Comparison of ENCODE assay signal across 17 cellular contexts in genomic region chr15:71801935-71802655, GRCh38. TPM values are rescaled to one million over a fixed set of nuclear protein-coding genes. Genes with fewer than 3 reads are reported as not detected.
"Had no signal": no experiment of that assay in that cellular context is flagged by ENCODE, and none has a peak within 500 bp of the region (broad histone marks: within the 10 kb centered on the region; RNA-seq: fewer than 3 reads in every experiment).

No MANE protein-coding gene starts in this region.

- H3K27me3 Mint-ChIP-seq: activated CD4-positive, alpha-beta T cell treated with anti-CD3 and anti-CD28 coated beads, Interleukin-2, amount 10 ng/mL, durations not matched to agents 24 days and 14 days had no signal

- H3K27ac ChIP-seq: breast epithelium, SJSA1 had no signal

- H3K36me3 ChIP-seq: breast epithelium, SJSA1 had no signal

- H3K9me3 ChIP-seq: breast epithelium, SJSA1 had no signal

- H3K36me3 Mint-ChIP-seq: activated CD8-positive, alpha-beta memory T cell treated with anti-CD3 and anti-CD28 coated beads, Interleukin-2, amount 10 ng/mL, durations not matched to agents 7 days and 5 days; activated naive CD4-positive, alpha-beta T cell treated with anti-CD3 and anti-CD28 coated beads, Interleukin-2, amount 50 U/mL, for 24 hours had no signal

- H3K27me3 ChIP-seq: breast epithelium, SJSA1 had no signal

- DNase-seq: activated B cell treated with CpG ODN at 0.5 μM for 24 hours; activated CD4-positive, alpha-beta T cell treated with anti-CD3 and anti-CD28 coated beads for 1 hour; activated effector memory CD4-positive, alpha-beta T cell treated with Interleukin-2 at 50 U/mL for 16 hours; activated naive CD4-positive, alpha-beta T cell; aorta; NCI-H1092; NCI-H2107; NCI-H510A; NK-92 treated with Interleukin-12 subunit alpha and Interleukin-12 subunit beta, amount 100 ng/mL, for 24 hours had no signal

- H3K9me3 Mint-ChIP-seq: activated B cell treated with CpG ODN at 0.5 μM for 24 hours; activated CD4-positive, alpha-beta T cell treated with anti-CD3 and anti-CD28 coated beads, Interleukin-2, amount 10 ng/mL, durations not matched to agents 24 days and 14 days; activated naive CD4-positive, alpha-beta T cell treated with anti-CD3 and anti-CD28 coated beads, Interleukin-2, amount 50 U/mL, for 24 hours; activated T-cell treated with anti-CD3 and anti-CD28 coated beads, Interleukin-2, amount 50 U/mL, for 24 hours; activated T-helper 1 cell treated with anti-CD3 and anti-CD28 coated beads, Interleukin-12 subunit alpha, Interleukin-12 subunit beta, Interleukin-2, Interleukin-4 antibody, amounts not matched to agents 30 ng/mL and 10 ng/mL and 1 ng/mL, durations not matched to agents 14 hours and 24 hours and 36 hours; T-helper 1 cell treated with Interleukin-12 subunit alpha and Interleukin-12 subunit beta and Interleukin-4 antibody, amounts not matched to agents 30 μg/mL and 1 μg/mL, for 36 hours had no signal

- H3K4me1 Mint-ChIP-seq: activated CD4-positive, alpha-beta T cell treated with anti-CD3 and anti-CD28 coated beads, Interleukin-2, amount 10 ng/mL, durations not matched to agents 24 days and 14 days; activated naive CD4-positive, alpha-beta T cell treated with anti-CD3 and anti-CD28 coated beads, Interleukin-2, amount 50 U/mL, for 24 hours had no signal

- H3K4me3 ChIP-seq: breast epithelium, SJSA1 had no signal

- H3K27ac Mint-ChIP-seq: activated B cell treated with CpG ODN at 0.5 μM for 24 hours; activated CD4-positive, alpha-beta T cell treated with anti-CD3 and anti-CD28 coated beads, Interleukin-2, amount 10 ng/mL, durations not matched to agents 24 days and 14 days; activated CD8-positive, alpha-beta memory T cell treated with anti-CD3 and anti-CD28 coated beads, Interleukin-2, amount 10 ng/mL, durations not matched to agents 7 days and 5 days; activated naive CD4-positive, alpha-beta T cell treated with anti-CD3 and anti-CD28 coated beads, Interleukin-2, amount 50 U/mL, for 24 hours; activated T-cell treated with anti-CD3 and anti-CD28 coated beads, Interleukin-2, amount 50 U/mL, for 24 hours; activated T-helper 1 cell treated with anti-CD3 and anti-CD28 coated beads, Interleukin-12 subunit alpha, Interleukin-12 subunit beta, Interleukin-2, Interleukin-4 antibody, amounts not matched to agents 30 ng/mL and 10 ng/mL and 1 ng/mL, durations not matched to agents 14 hours and 24 hours and 36 hours; T-helper 1 cell treated with Interleukin-12 subunit alpha and Interleukin-12 subunit beta and Interleukin-4 antibody, amounts not matched to agents 30 μg/mL and 1 μg/mL, for 36 hours had no signal

- H3K4me1 ChIP-seq: breast epithelium had no signal

- H3K4me3 Mint-ChIP-seq: activated B cell treated with CpG ODN at 0.5 μM for 24 hours; activated CD4-positive, alpha-beta T cell treated with anti-CD3 and anti-CD28 coated beads, Interleukin-2, amount 10 ng/mL, durations not matched to agents 24 days and 14 days; activated CD8-positive, alpha-beta memory T cell treated with anti-CD3 and anti-CD28 coated beads, Interleukin-2, amount 10 ng/mL, durations not matched to agents 7 days and 5 days; activated naive CD4-positive, alpha-beta T cell treated with anti-CD3 and anti-CD28 coated beads, Interleukin-2, amount 50 U/mL, for 24 hours; activated T-cell treated with anti-CD3 and anti-CD28 coated beads, Interleukin-2, amount 50 U/mL, for 24 hours; activated T-helper 1 cell treated with anti-CD3 and anti-CD28 coated beads, Interleukin-12 subunit alpha, Interleukin-12 subunit beta, Interleukin-2, Interleukin-4 antibody, amounts not matched to agents 30 ng/mL and 10 ng/mL and 1 ng/mL, durations not matched to agents 14 hours and 24 hours and 36 hours; T-helper 1 cell treated with Interleukin-12 subunit alpha and Interleukin-12 subunit beta and Interleukin-4 antibody, amounts not matched to agents 30 μg/mL and 1 μg/mL, for 36 hours had no signal

RNA-seq across cellular contexts. Expression of gene NR2E3, which starts 8.3 kb away (rescaled TPM):
- total RNA-seq: activated B cell treated with CpG ODN at 0.5 μM for 24 hours; activated CD4-positive, alpha-beta T cell treated with anti-CD3 and anti-CD28 coated beads, Interleukin-2, amount 10 ng/mL, durations not matched to agents 24 days and 14 days; activated CD8-positive, alpha-beta memory T cell treated with anti-CD3 and anti-CD28 coated beads, Interleukin-2, amount 10 ng/mL, durations not matched to agents 7 days and 5 days; activated T-helper 1 cell treated with anti-CD3 and anti-CD28 coated beads, Interleukin-12 subunit alpha, Interleukin-12 subunit beta, Interleukin-2, Interleukin-4 antibody, amounts not matched to agents 30 ng/mL and 10 ng/mL and 1 ng/mL, durations not matched to agents 14 hours and 24 hours and 36 hours; SJSA1 had no signal
